Comparison of ENCODE assay signal across 22 cellular contexts in the genomic region with DNA sequence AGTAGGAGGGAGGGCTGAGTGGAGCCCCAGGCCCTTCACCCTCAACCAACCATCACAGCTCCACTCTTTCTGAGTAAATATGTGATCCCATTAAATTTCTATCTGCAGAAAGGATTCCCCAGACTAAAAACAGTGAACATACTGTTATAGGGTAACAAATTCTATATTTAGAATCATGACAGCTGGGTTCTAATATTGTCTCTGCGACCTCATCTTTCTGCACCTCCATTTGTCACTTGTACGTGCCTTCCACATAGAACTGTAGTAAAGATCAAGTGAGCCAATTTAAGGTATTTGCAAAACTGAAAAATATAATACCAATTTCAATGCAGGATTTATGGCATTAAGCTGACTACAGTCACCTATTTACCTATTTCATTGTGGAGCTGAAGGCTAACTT.
"Had no signal": no experiment of that assay in that cellular context is flagged by ENCODE, and none has a peak within 500 bp of the region (broad histone marks: within the 10 kb centered on the region; RNA-seq: fewer than 3 reads in every experiment).

No MANE protein-coding gene starts in this region.

- H3K27me3 ChIP-seq: MG63, Peyer's patch had no signal

- H3K9me3 ChIP-seq: MG63, Peyer's patch had no signal

- H3K4me3 ChIP-seq: MG63, Peyer's patch had no signal

- DNase-seq: activated CD4-positive, alpha-beta T cell treated with anti-CD3 and anti-CD28 coated beads for 4 hours; activated CD4-positive, alpha-beta T cell treated with anti-CD3 and anti-CD28 coated beads, Interleukin-2, amount 50 U/mL, for 4 hours; activated CD8-positive, alpha-beta memory T cell treated with anti-CD3 and anti-CD28 coated beads, Interleukin-2, amount 10 ng/mL, durations not matched to agents 7 days and 5 days; activated effector memory CD4-positive, alpha-beta T cell treated with Interleukin-2 at 50 U/mL for 16 hours; activated naive CD4-positive, alpha-beta T cell; activated T-cell treated with anti-CD3 and anti-CD28 coated beads, Interleukin-2, amount 50 U/mL, for 24 hours; aorta; MG63; NCI-H1105; NCI-H1436 treated with DMSO at 0.1 percent for 48 hours; NCI-H1930; NCI-H345; NCI-H510A; NCI-H526 treated with DMSO at 0.1 percent for 48 hours; NK-92 treated with Interleukin-12 subunit alpha and Interleukin-12 subunit beta, amount 100 ng/mL, for 24 hours; Peyer's patch; SHP77 treated with DMSO at 0.1 percent for 48 hours had no signal

- H3K4me1 ChIP-seq: Peyer's patch had no signal

- H3K36me3 ChIP-seq: MG63, Peyer's patch had no signal

- H3K4me1 Mint-ChIP-seq: activated CD8-positive, alpha-beta memory T cell treated with anti-CD3 and anti-CD28 coated beads, Interleukin-2, amount 10 ng/mL, durations not matched to agents 7 days and 5 days; activated naive CD4-positive, alpha-beta T cell treated with anti-CD3 and anti-CD28 coated beads, Interleukin-2, amount 50 U/mL, for 24 hours; central memory CD8-positive, alpha-beta T cell had no signal

- H3K9me3 Mint-ChIP-seq: activated naive CD4-positive, alpha-beta T cell treated with anti-CD3 and anti-CD28 coated beads, Interleukin-2, amount 50 U/mL, for 24 hours had no signal

- H3K27ac ChIP-seq: Peyer's patch, RWPE1 had no signal

- H3K36me3 Mint-ChIP-seq: activated CD8-positive, alpha-beta memory T cell treated with anti-CD3 and anti-CD28 coated beads, Interleukin-2, amount 10 ng/mL, durations not matched to agents 7 days and 5 days; activated naive CD4-positive, alpha-beta T cell treated with anti-CD3 and anti-CD28 coated beads, Interleukin-2, amount 50 U/mL, for 24 hours had no signal

- H3K4me3 Mint-ChIP-seq: activated CD8-positive, alpha-beta memory T cell treated with anti-CD3 and anti-CD28 coated beads, Interleukin-2, amount 10 ng/mL, durations not matched to agents 7 days and 5 days; activated naive CD4-positive, alpha-beta T cell treated with anti-CD3 and anti-CD28 coated beads, Interleukin-2, amount 50 U/mL, for 24 hours; activated T-cell treated with anti-CD3 and anti-CD28 coated beads, Interleukin-2, amount 50 U/mL, for 24 hours; activated T-helper 1 cell treated with anti-CD3 and anti-CD28 coated beads, Interleukin-12 subunit alpha, Interleukin-12 subunit beta, Interleukin-2, Interleukin-4 antibody, amounts not matched to agents 30 ng/mL and 10 ng/mL and 1 ng/mL, durations not matched to agents 14 hours and 24 hours and 36 hours; central memory CD8-positive, alpha-beta T cell; T-helper 1 cell treated with Interleukin-12 subunit alpha and Interleukin-12 subunit beta and Interleukin-4 antibody, amounts not matched to agents 30 μg/mL and 1 μg/mL, for 36 hours had no signal

- H3K27ac Mint-ChIP-seq: activated CD8-positive, alpha-beta memory T cell treated with anti-CD3 and anti-CD28 coated beads, Interleukin-2, amount 10 ng/mL, durations not matched to agents 7 days and 5 days; activated naive CD4-positive, alpha-beta T cell treated with anti-CD3 and anti-CD28 coated beads, Interleukin-2, amount 50 U/mL, for 24 hours; activated T-cell treated with anti-CD3 and anti-CD28 coated beads, Interleukin-2, amount 50 U/mL, for 24 hours; activated T-helper 1 cell treated with anti-CD3 and anti-CD28 coated beads, Interleukin-12 subunit alpha, Interleukin-12 subunit beta, Interleukin-2, Interleukin-4 antibody, amounts not matched to agents 30 ng/mL and 10 ng/mL and 1 ng/mL, durations not matched to agents 14 hours and 24 hours and 36 hours; T-helper 1 cell treated with Interleukin-12 subunit alpha and Interleukin-12 subunit beta and Interleukin-4 antibody, amounts not matched to agents 30 μg/mL and 1 μg/mL, for 36 hours had no signal

- H3K27me3 Mint-ChIP-seq: activated CD8-positive, alpha-beta memory T cell treated with anti-CD3 and anti-CD28 coated beads, Interleukin-2, amount 10 ng/mL, durations not matched to agents 7 days and 5 days; activated naive CD4-positive, alpha-beta T cell treated with anti-CD3 and anti-CD28 coated beads, Interleukin-2, amount 50 U/mL, for 24 hours; activated T-cell treated with anti-CD3 and anti-CD28 coated beads, Interleukin-2, amount 50 U/mL, for 24 hours; central memory CD8-positive, alpha-beta T cell had no signal
